1 cellular context compared by ENCODE assay signal in genomic region chr19:748274-748598, GRCh38.
TF ChIP-seq lines count a peak whose summit lies in the region.

No MANE protein-coding gene starts in this region.

TF ChIP-seq in SK-N-SH, 30 proteins besides CTCF, POLR2A, EP300 and RAD21 (continued from another document):
- TF ChIP-seq ZBTB33 (IDR thresholded peaks at IDR 0.05; ENCODE audit: borderline replicate concordance, low read depth) (no peak), TAF1 (IDR thresholded peaks at IDR 0.05; ENCODE audit: borderline replicate concordance, low read depth, low read length) (no peak), NRF1 (IDR thresholded peaks at IDR 0.05; ENCODE audit: low read depth, low read length) (no peak), MAX (IDR thresholded peaks at IDR 0.05; ENCODE audit: low read depth) (no peak)
TF ChIP-seq in SK-N-SH: peak in this region for 0.
